In the genomic region with DNA sequence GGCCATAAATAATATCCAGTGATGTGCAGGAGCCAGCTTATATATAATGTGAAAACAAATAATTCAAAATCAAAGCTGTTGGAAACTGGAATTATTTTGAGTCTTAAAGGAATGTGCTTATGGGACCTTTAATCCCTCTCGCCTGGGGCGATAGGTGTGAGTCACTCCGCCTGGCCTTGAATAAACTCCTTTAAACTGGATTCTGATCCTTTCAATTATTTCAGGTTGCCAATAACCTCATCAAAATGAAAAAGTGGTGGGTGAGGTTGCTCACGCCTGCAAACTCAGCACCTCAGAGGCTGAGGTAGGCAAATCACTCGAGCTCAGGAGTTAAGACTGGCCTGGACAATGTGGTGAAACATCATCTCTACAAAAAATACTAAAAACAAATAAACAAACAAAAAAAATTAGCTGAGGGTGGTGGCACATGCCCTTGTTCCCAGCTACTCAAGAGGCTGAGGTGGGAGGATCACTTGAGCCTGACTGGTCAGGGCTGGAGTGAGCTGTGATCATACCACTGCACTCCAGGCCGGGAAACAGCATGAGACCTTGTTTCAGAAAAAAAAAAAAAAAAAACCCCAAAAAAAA, we compare ENCODE assay signal across 2 cellular contexts.
TF ChIP-seq lines count a peak whose summit lies in the region.

No MANE protein-coding gene starts in this region.

TF ChIP-seq in HCT116, 20 proteins besides CTCF, POLR2A, EP300 and RAD21:
- TF ChIP-seq ZBTB33 (IDR thresholded peaks at IDR 0.05; ENCODE audit: extremely low read depth, insufficient replicate concordance, low read length) (no peak), CBX3 (IDR thresholded peaks at IDR 0.05; ENCODE audit: low read depth) (no peak), YY1 (IDR thresholded peaks at IDR 0.05; ENCODE audit: extremely low read depth, insufficient replicate concordance, low read depth, low read length) (no peak), JUND (IDR thresholded peaks at IDR 0.05) (peak; percentile 28; the same call in 1 of the 2 replicates), SIN3A (IDR thresholded peaks at IDR 0.05; ENCODE audit: low read depth) (no peak), SP1 (IDR thresholded peaks at IDR 0.05; ENCODE audit: low read depth) (no peak), TCF7L2 (IDR thresholded peaks at IDR 0.05; ENCODE audit: borderline replicate concordance, extremely low read depth, insufficient read depth, insufficient read length) (peak; percentile 25), MAX (IDR thresholded peaks at IDR 0.05) (no peak), FOSL1 (IDR thresholded peaks at IDR 0.05; ENCODE audit: low read depth) (peak; percentile 41; the same call in 1 of the 2 replicates), POLR2AphosphoS5 (IDR thresholded peaks at IDR 0.05; ENCODE audit: low read depth, low read length) (no peak), ZFX (IDR thresholded peaks at IDR 0.05) (0 out of 2 replicates have a peak, but pooled peaks have one; percentile 8)
- TF ChIP-seq, protein P1, sequence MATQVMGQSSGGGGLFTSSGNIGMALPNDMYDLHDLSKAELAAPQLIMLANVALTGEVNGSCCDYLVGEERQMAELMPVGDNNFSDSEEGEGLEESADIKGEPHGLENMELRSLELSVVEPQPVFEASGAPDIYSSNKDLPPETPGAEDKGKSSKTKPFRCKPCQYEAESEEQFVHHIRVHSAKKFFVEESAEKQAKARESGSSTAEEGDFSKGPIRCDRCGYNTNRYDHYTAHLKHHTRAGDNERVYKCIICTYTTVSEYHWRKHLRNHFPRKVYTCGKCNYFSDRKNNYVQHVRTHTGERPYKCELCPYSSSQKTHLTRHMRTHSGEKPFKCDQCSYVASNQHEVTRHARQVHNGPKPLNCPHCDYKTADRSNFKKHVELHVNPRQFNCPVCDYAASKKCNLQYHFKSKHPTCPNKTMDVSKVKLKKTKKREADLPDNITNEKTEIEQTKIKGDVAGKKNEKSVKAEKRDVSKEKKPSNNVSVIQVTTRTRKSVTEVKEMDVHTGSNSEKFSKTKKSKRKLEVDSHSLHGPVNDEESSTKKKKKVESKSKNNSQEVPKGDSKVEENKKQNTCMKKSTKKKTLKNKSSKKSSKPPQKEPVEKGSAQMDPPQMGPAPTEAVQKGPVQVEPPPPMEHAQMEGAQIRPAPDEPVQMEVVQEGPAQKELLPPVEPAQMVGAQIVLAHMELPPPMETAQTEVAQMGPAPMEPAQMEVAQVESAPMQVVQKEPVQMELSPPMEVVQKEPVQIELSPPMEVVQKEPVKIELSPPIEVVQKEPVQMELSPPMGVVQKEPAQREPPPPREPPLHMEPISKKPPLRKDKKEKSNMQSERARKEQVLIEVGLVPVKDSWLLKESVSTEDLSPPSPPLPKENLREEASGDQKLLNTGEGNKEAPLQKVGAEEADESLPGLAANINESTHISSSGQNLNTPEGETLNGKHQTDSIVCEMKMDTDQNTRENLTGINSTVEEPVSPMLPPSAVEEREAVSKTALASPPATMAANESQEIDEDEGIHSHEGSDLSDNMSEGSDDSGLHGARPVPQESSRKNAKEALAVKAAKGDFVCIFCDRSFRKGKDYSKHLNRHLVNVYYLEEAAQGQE (IDR thresholded peaks at IDR 0.05; ENCODE audit: low read depth): no peak
TF ChIP-seq in HCT116: peak in this region for 4.

TF ChIP-seq in SK-N-SH, 30 proteins besides CTCF, POLR2A, EP300 and RAD21:
- no peak for TF ChIP-seq PBX3 (IDR thresholded peaks at IDR 0.05)
- TF ChIP-seq TCF12 (IDR thresholded peaks at IDR 0.05): no peak
- TF ChIP-seq JUND (IDR thresholded peaks at IDR 0.05): no peak
- no peak for TF ChIP-seq MEF2A (IDR thresholded peaks at IDR 0.05; ENCODE audit: borderline replicate concordance, low read depth)
- TF ChIP-seq RFX5 (IDR thresholded peaks at IDR 0.05; ENCODE audit: low read length): no peak
- TF ChIP-seq YY1 (IDR thresholded peaks at IDR 0.05; ENCODE audit: low read depth): no peak
- no peak for TF ChIP-seq SMC3 (IDR thresholded peaks at IDR 0.05; ENCODE audit: low read depth, low read length)
